In the genomic region with DNA sequence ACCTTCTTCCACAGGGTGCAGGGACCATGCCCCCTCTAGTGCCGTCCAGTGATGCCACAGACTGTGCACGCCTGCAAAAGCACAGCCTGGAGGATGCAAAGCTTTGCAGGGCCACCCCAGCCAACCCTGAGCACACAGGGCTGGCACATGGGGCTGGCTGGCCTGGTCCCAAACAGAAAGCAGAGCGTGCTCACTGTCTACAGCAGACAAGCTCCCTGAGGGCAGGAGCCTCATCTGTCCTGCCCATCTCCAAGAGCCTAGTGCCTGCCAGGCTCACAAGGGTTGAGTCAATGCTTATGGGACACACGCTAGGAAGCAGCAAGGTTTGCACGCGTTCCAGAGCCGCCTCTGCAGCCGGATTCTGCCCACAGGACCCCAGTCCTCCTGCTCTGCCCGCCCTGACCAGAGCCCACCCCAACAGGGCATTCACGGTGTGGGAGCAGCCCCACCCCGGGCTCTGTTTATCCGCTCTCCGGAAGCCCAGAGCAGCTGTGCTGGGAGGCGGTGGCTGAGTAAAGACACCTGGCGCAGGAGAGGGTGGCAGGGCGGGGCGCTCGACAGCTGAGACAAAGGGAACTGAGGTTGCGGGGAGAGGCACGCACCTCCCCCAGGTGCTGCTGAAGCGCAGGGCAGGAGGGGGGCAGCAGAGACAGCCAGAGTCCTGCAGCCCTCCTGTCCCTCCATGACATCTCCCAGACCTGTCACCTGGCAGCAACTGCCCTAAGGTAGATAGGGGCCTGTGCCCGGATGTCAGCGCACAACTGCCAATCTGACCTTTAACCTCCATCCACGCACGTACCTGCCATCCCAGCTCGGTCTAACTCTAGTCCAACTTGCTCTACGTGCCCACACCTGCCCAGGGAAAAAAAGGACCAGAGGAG, we compare ENCODE assay signal across 8 cellular contexts.
DNase-seq lines count a peak whose midpoint lies in the region; ATAC-seq and TF ChIP-seq lines count a peak whose summit lies in the region.

No MANE protein-coding gene starts in this region.

- H3K4me2 ChIP-seq in DND-41 (ENCODE audit: insufficient read depth, low read length) = peak overlapping the region; percentile 100

- H3K9me3 ChIP-seq in DND-41 (ENCODE audit: insufficient read depth, low read length, severe bottlenecking) = no peaks in the 10 kb centered on the region

- H3K4me3 ChIP-seq in DND-41 (ENCODE audit: low read depth in 1 of 2, low read length in 2 of 2) = peak overlapping the region in 1 of 2 experiments; percentile 82; a peak in 2 of 4 replicates

- H3K4me1 ChIP-seq in DND-41 (ENCODE audit: insufficient read depth, low read length) = peaks cover 43% of the 10 kb centered on the region

- H4K20me1 ChIP-seq in DND-41 (ENCODE audit: insufficient read depth, low read length) = peaks cover 37% of the 10 kb centered on the region

- no peak overlapping the region for H2AFZ ChIP-seq in DND-41 (ENCODE audit: low read depth, low read length)

- no peak overlapping the region; the same call in 1 of the 2 replicates for H3K9ac ChIP-seq in DND-41 (ENCODE audit: low read depth, low read length)

- H3K27me3 ChIP-seq in DND-41 (ENCODE audit: insufficient read depth, low read length, poor library complexity) = peaks cover 16% of the 10 kb centered on the region

- peaks cover 6% of the 10 kb centered on the region for H3K27me3 Mint-ChIP-seq in activated naive CD8-positive, alpha-beta T cell
- H3K27me3 Mint-ChIP-seq in nephron (ENCODE audit: low read depth) = peaks cover 25% of the 10 kb centered on the region

- H3K36me3 ChIP-seq in DND-41 (ENCODE audit: insufficient read depth, low read length) = no peaks in the 10 kb centered on the region

- peak overlapping the region; percentile 79 for H3K4me3 Mint-ChIP-seq in activated naive CD8-positive, alpha-beta T cell
- H3K4me3 Mint-ChIP-seq in nephron = peak overlapping the region; percentile 67 to 74 (median 69)

- H3K9me3 Mint-ChIP-seq in activated naive CD8-positive, alpha-beta T cell (ENCODE audit: low read depth) = no peaks in the 10 kb centered on the region
- H3K9me3 Mint-ChIP-seq in nephron = no peaks in the 10 kb centered on the region

- H3K4me1 Mint-ChIP-seq in activated naive CD8-positive, alpha-beta T cell (ENCODE audit: low read depth) = peaks cover 26% of the 10 kb centered on the region
- peaks cover 75% of the 10 kb centered on the region for H3K4me1 Mint-ChIP-seq in nephron

- TF ChIP-seq CTCF in DND-41 (IDR thresholded peaks at IDR 0.05; ENCODE audit: borderline replicate concordance, extremely low read depth, low read length, poor library complexity, severe bottlenecking) = no peak
- TF ChIP-seq CTCF in nephron (IDR thresholded peaks at IDR 0.05; ENCODE audit: unreplicated experiment in 3 of 3) = no peak

- H3K27ac Mint-ChIP-seq in activated naive CD8-positive, alpha-beta T cell = no peak overlapping the region
- H3K27ac Mint-ChIP-seq in nephron = peak overlapping the region; percentile 79 to 93 (median 80)

- no peak for DNase-seq in DND-41
- peak; percentile 90 to 95 for DNase-seq in NCI-H2081 (lab: John Stamatoyannopoulos, UW)
- DNase-seq in foreskin melanocyte = no peak
- no peak for DNase-seq in stimulated activated CD4-positive, alpha-beta T cell treated with anti-CD3 and anti-CD28 coated beads, Interleukin-4, amount 100 ng/mL, for 1 hour

- ATAC-seq in DND-41 (ENCODE audit: insufficient read depth, low read depth) (no peak), GM18502 (IDR thresholded peaks at IDR 0.05; ENCODE audit: poor library complexity, unreplicated experiment) (no peak), HG02938 (IDR thresholded peaks at IDR 0.05; ENCODE audit: unreplicated experiment) (no peak)

- no peaks in the 10 kb centered on the region for H3K79me2 ChIP-seq in DND-41 (ENCODE audit: insufficient read depth, low read length)

- no peak overlapping the region for H3K27ac ChIP-seq in DND-41 (ENCODE audit: low read length)

- no peaks in the 10 kb centered on the region for H3K36me3 Mint-ChIP-seq in activated naive CD8-positive, alpha-beta T cell
- no peaks in the 10 kb centered on the region for H3K36me3 Mint-ChIP-seq in nephron (ENCODE audit: low read depth)

Comparison
In these comparisons a context has a peak if more than half of its experiments do, and no peak if none do; other contexts are left out.
1. DNase-seq: peak in NCI-H2081 (2 of 2); none in DND-41 (single experiment), foreskin melanocyte (single experiment) and stimulated activated CD4-positive, alpha-beta T cell treated with anti-CD3 and anti-CD28 coated beads, Interleukin-4, amount 100 ng/mL, for 1 hour (single experiment).